5 cellular contexts compared by ENCODE assay signal in genomic region chr2:15584316-15584715, GRCh38.
"Had no signal": no experiment of that assay in that cellular context is flagged by ENCODE, and none has a peak within 500 bp of the region (broad histone marks: within the 10 kb centered on the region; RNA-seq: fewer than 3 reads in every experiment).

No MANE protein-coding gene starts in this region.

- ATAC-seq: HepG2 had no signal

- DNase-seq: KBM-7 had no signal

- H3K27ac ChIP-seq: HL-60 had no signal

- H3K27me3 Mint-ChIP-seq: IgD-negative memory B cell had no signal

- H3K9me3 Mint-ChIP-seq: IgD-negative memory B cell had no signal

- H3K27ac Mint-ChIP-seq: IgD-negative memory B cell had no signal

- FAIRE-seq: HepG2, HTR-8/SVneo had no signal

- H3K36me3 Mint-ChIP-seq: IgD-negative memory B cell had no signal
